Comparison of ENCODE assay signal across 8 cellular contexts in the genomic region with DNA sequence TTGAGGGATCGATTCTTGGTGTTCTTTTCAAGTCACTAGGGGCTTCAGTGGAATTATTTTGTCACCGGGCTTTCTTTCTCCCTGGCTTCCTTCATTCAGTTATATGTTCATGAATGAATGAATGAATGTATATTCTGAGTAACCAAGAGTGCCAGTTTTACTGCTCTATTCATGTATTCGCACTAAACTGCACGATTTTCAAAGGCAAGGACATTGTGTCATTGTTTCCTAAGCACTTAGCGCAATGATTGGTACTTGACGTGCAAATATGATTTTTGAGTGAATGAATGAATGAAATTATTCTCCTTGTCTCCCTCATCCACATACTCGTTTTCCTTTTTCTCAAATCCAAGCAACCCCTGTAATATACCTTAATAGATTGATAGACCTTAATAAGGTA. TPM values are rescaled to one million over a fixed set of nuclear protein-coding genes. Genes with fewer than 3 reads are reported as not detected.
DNase-seq lines count a peak whose midpoint lies in the region; ATAC-seq, FAIRE-seq and TF ChIP-seq lines count a peak whose summit lies in the region.

No MANE protein-coding gene starts in this region.

- H3K4me1 ChIP-seq in HepG2 (ENCODE audit: insufficient read depth, low read length) = 0 out of 2 replicates have a peak, but pooled peaks cover 9% of the 10 kb centered on the region
- H3K4me1 ChIP-seq in transverse colon = peaks cover 6 to 30% (median 8%) of the 10 kb centered on the region in 4 donors

- intact Hi-C loops in HepG2 (cut with micrococcal nuclease; ENCODE audit: unreplicated experiment) (no loop called here), transverse colon (cut with DNase I; ENCODE audit: low total_unique reads) (loop anchor here (5.0 kb wide), 1 partner anchor 33 kb away; a partner anchor contains a TSS)

- H3K9me3 ChIP-seq in HepG2 (ENCODE audit: low read length) (no peaks in the 10 kb centered on the region), transverse colon (no peaks in the 10 kb centered on the region)

- H3K27ac Mint-ChIP-seq in activated T-cell treated with anti-CD3 and anti-CD28 coated beads, Interleukin-2, amount 50 U/mL, for 72 hours = peak overlapping the region; percentile 100
- peak overlapping the region; percentile 100 for H3K27ac Mint-ChIP-seq in activated naive CD8-positive, alpha-beta T cell treated with anti-CD3 and anti-CD28 coated beads, Interleukin-2, amount 10 ng/mL, durations not matched to agents 7 days and 5 days

- CTCF ChIA-PET in HepG2 (lab: Yijun Ruan, JAX; ENCODE audit: low intra/inter-chr PET ratio, low total read pairs) = no interaction called here

- no peak for DNase-seq in activated T-cell treated with anti-CD3 and anti-CD28 coated beads, Interleukin-2, amount 50 U/mL, for 72 hours
- no peak for DNase-seq in activated T-cell treated with anti-CD3 and anti-CD28 coated beads, Interleukin-2, amount 50 U/mL, for 48 hours
- no peak for DNase-seq in activated naive CD8-positive, alpha-beta T cell treated with anti-CD3 and anti-CD28 coated beads, Interleukin-2, amount 10 ng/mL, durations not matched to agents 7 days and 5 days
- DNase-seq in HepG2 (ENCODE audit: low spot score) (no peak), transverse colon (no peak), hepatic stellate cell (ENCODE audit: low spot score) (no peak), NCI-H526 treated with DMSO at 0.1 percent for 48 hours (lab: John Stamatoyannopoulos, UW) (no peak)

- peaks cover 18% of the 10 kb centered on the region for H3K79me2 ChIP-seq in HepG2 (ENCODE audit: insufficient read depth, low read length)

- H2AFZ ChIP-seq in HepG2 (ENCODE audit: low read length) = peak overlapping the region; percentile 67

- no peak for ATAC-seq in activated T-cell treated with anti-CD3 and anti-CD28 coated beads, Interleukin-2, amount 50 U/mL, for 72 hours (replicated peaks in 1 of 2)
- ATAC-seq in activated naive CD8-positive, alpha-beta T cell treated with anti-CD3 and anti-CD28 coated beads, Interleukin-2, amount 10 ng/mL, durations not matched to agents 7 days and 5 days (ENCODE audit: low read depth) = no peak
- ATAC-seq in HepG2 (no peak), HG03457 (IDR thresholded peaks at IDR 0.05; ENCODE audit: unreplicated experiment) (no peak)

- H3K4me2 ChIP-seq in HepG2 (ENCODE audit: low read depth, low read length) = peak overlapping the region; percentile 93

- WGBS in HepG2 (ENCODE audit: low lambda C conversion rate) = 5% methylated on average over 7 of the region's 7 CpGs
- WGBS in transverse colon (ENCODE audit: low coverage in 1 of 2), 2 donors = 61 to 74% methylated on average over 3 to 7 of the region's 7 CpGs

- TF ChIP-seq CTCF in HepG2 (CRISPR knock-in tag; IDR thresholded peaks at IDR 0.05) = no peak
- TF ChIP-seq CTCF in transverse colon (IDR thresholded peaks at IDR 0.05) = no peak

- no peak for FAIRE-seq in HepG2 (lab: Jason Lieb, UNC)

- no peak for TF ChIP-seq RAD21 in HepG2 (CRISPR knock-in tag; IDR thresholded peaks at IDR 0.05)

- no peaks in the 10 kb centered on the region for H3K36me3 ChIP-seq in HepG2 (replicated peaks in 1 of 2; ENCODE audit: control insufficient read depth in 1 of 2, insufficient read depth in 2 of 2, low read length in 2 of 2)
- no peaks in the 10 kb centered on the region for H3K36me3 ChIP-seq in transverse colon

- BruUV-seq in HepG2 (replicated peaks; lab: Mats Ljungman, UMichigan) = no TSS peak

- H3K4me1 Mint-ChIP-seq in activated T-cell treated with anti-CD3 and anti-CD28 coated beads, Interleukin-2, amount 50 U/mL, for 72 hours (ENCODE audit: low read depth) = peaks cover 17% of the 10 kb centered on the region
- peaks cover 24% of the 10 kb centered on the region for H3K4me1 Mint-ChIP-seq in activated naive CD8-positive, alpha-beta T cell treated with anti-CD3 and anti-CD28 coated beads, Interleukin-2, amount 10 ng/mL, durations not matched to agents 7 days and 5 days

- H3K27me3 ChIP-seq in HepG2 (ENCODE audit: control insufficient read depth in 1 of 2, insufficient read depth in 2 of 2, low read length in 2 of 2) (no peaks in the 10 kb centered on the region; a peak in 1 of 5 replicates), transverse colon (no peaks in the 10 kb centered on the region)

- H3K4me3 Mint-ChIP-seq in activated T-cell treated with anti-CD3 and anti-CD28 coated beads, Interleukin-2, amount 50 U/mL, for 72 hours = peak overlapping the region; percentile 96 to 99
- H3K4me3 Mint-ChIP-seq in activated naive CD8-positive, alpha-beta T cell treated with anti-CD3 and anti-CD28 coated beads, Interleukin-2, amount 10 ng/mL, durations not matched to agents 7 days and 5 days = peak overlapping the region; percentile 95

- TF ChIP-seq EP300 in HepG2 (IDR thresholded peaks at IDR 0.05; ENCODE audit: low read depth in 2 of 2, low read length in 2 of 2) (no peak), HepG2 (CRISPR knock-in tag; IDR thresholded peaks at IDR 0.05; ENCODE audit: borderline replicate concordance) (no peak), transverse colon (IDR thresholded peaks at IDR 0.05; ENCODE audit: low read depth) (no peak)

- H3K4me3 ChIP-seq in HepG2 (replicated peaks in 1 of 3; ENCODE audit: insufficient read depth in 1 of 3, low read depth in 2 of 3, low read length in 3 of 3) = peak overlapping the region; percentile 59 to 84 (median 72)
- H3K4me3 ChIP-seq in transverse colon = peak overlapping the region in 3 of 4 donors; percentile 68 to 97 (median 73)

- POLR2A ChIA-PET in activated naive CD8-positive, alpha-beta T cell treated with anti-CD3 and anti-CD28 coated beads, Interleukin-2, amount 10 ng/mL, durations not matched to agents 7 days and 5 days (lab: Charles Lee) = interaction anchor here (0.6 to 2.5 kb wide), 5 partner anchors 27 to 836 kb away, joined by 3 to 32 read pairs (median 3); a partner anchor contains a TSS
- POLR2A ChIA-PET in HepG2 (lab: Yijun Ruan, JAX) = interaction anchor here (0.6 to 2.6 kb wide), 7 partner anchors 8 to 293 kb away, joined by 3 to 36 read pairs (median 5); a partner anchor contains a TSS

- H3K27me3 Mint-ChIP-seq in activated T-cell treated with anti-CD3 and anti-CD28 coated beads, Interleukin-2, amount 50 U/mL, for 72 hours (ENCODE audit: low read depth) = no peaks in the 10 kb centered on the region
- peaks cover 7% of the 10 kb centered on the region for H3K27me3 Mint-ChIP-seq in activated naive CD8-positive, alpha-beta T cell treated with anti-CD3 and anti-CD28 coated beads, Interleukin-2, amount 10 ng/mL, durations not matched to agents 7 days and 5 days

- peak overlapping the region; percentile 96 for H3K27ac ChIP-seq in HepG2 (ENCODE audit: extremely low read length, insufficient read depth, low read length)
- H3K27ac ChIP-seq in transverse colon = peak overlapping the region; percentile 90 to 99 (median 92)

- in situ Hi-C loops in HepG2 (cut with HindIII; ENCODE audit: extremely low pct_ligation_motif_present, low pct_unique_long_range_greater_than_20kb) (no loop called here), transverse colon (cut with MboI; ENCODE audit: low pct_ligation_motif_present in 1 of 4, low pct_unique_long_range_greater_than_20kb in 1 of 4, low sequenced_read_pairs in 3 of 4) (no loop called here)

- H3K9ac ChIP-seq in HepG2 (ENCODE audit: insufficient read depth, low read depth, low read length) = peak overlapping the region; percentile 94

- H4K20me1 ChIP-seq in HepG2 (ENCODE audit: insufficient read depth, low read length) = no peaks in the 10 kb centered on the region

- no peak for TF ChIP-seq POLR2A in HepG2 (IDR thresholded peaks at IDR 0.05; ENCODE audit: insufficient read depth in 1 of 2, low read depth in 2 of 2, low read length in 2 of 2)
- no peak for TF ChIP-seq POLR2A in transverse colon (IDR thresholded peaks at IDR 0.05)

- H3K36me3 Mint-ChIP-seq in activated T-cell treated with anti-CD3 and anti-CD28 coated beads, Interleukin-2, amount 50 U/mL, for 72 hours (ENCODE audit: insufficient read depth in 2 of 2) = peaks cover 3 to 4% of the 10 kb centered on the region in 2 donors
- H3K36me3 Mint-ChIP-seq in activated naive CD8-positive, alpha-beta T cell treated with anti-CD3 and anti-CD28 coated beads, Interleukin-2, amount 10 ng/mL, durations not matched to agents 7 days and 5 days = peaks cover 1% of the 10 kb centered on the region

- no peaks in the 10 kb centered on the region for H3K9me3 Mint-ChIP-seq in activated T-cell treated with anti-CD3 and anti-CD28 coated beads, Interleukin-2, amount 50 U/mL, for 72 hours
- H3K9me3 Mint-ChIP-seq in activated naive CD8-positive, alpha-beta T cell treated with anti-CD3 and anti-CD28 coated beads, Interleukin-2, amount 10 ng/mL, durations not matched to agents 7 days and 5 days = no peaks in the 10 kb centered on the region

RNA-seq across cellular contexts. Expression of a gene that starts 0.8 kb away (rescaled TPM):
- 1 to 10 TPM; 5.9 to 7.2 TPM for total RNA-seq in activated T-cell treated with anti-CD3 and anti-CD28 coated beads, Interleukin-2, amount 50 U/mL, for 72 hours
- 1 to 10 TPM; 4.9 to 5.5 TPM for total RNA-seq in activated naive CD8-positive, alpha-beta T cell treated with anti-CD3 and anti-CD28 coated beads, Interleukin-2, amount 10 ng/mL, durations not matched to agents 7 days and 5 days
- 14.0 and 18.1 TPM in 2 replicates for total RNA-seq in HepG2 (2016; rRNA removed; fragmentation: Illumina TruSeq; extraction: Trizol)
- 21.2 and 28.6 TPM in 2 replicates for total RNA-seq in HepG2 (2016; cell fraction: cytosol; rRNA removed; fragmentation: Illumina TruSeq; extraction: Trizol; ENCODE audit: low read depth)
- 12.7 and 18.1 TPM in 2 replicates for total RNA-seq in HepG2 (2016; cell fraction: insoluble cytoplasmic fraction; rRNA removed; fragmentation: Illumina TruSeq; extraction: Trizol)
- total RNA-seq in HepG2 (2016; cell fraction: membrane; rRNA removed; fragmentation: Illumina TruSeq; extraction: Trizol) = 9.7 and 11.2 TPM in 2 replicates
- total RNA-seq in HepG2 (2016; cell fraction: nucleus; rRNA removed; fragmentation: Illumina TruSeq; extraction: Trizol) = 16.6 and 19.1 TPM in 2 replicates
- polyA plus RNA-seq in HepG2 (2011; rRNA removed) = 1.3 and 3.1 TPM in 2 replicates
- 0.93 and 1.0 TPM in 2 replicates for polyA plus RNA-seq in HepG2 (2011; cell fraction: cytosol; rRNA removed)
- 1.2 and 2.7 TPM in 2 replicates for polyA plus RNA-seq in HepG2 (2011; cell fraction: nucleus; rRNA removed)
- 1.7 and 4.7 TPM in 2 replicates for polyA plus RNA-seq in HepG2 (2012)
- polyA plus RNA-seq in HepG2 (2016; cell fraction: cytosol; fragmentation: Illumina TruSeq; extraction: Trizol; ENCODE audit: low read depth) = 1.9 and 2.2 TPM in 2 replicates
- 11.2 and 14.7 TPM in 2 replicates for polyA plus RNA-seq in HepG2 (2016; cell fraction: insoluble cytoplasmic fraction; fragmentation: Illumina TruSeq; extraction: Trizol; ENCODE audit: low read depth)
- 1.6 and 2.8 TPM in 2 replicates for polyA plus RNA-seq in HepG2 (2016; cell fraction: membrane; fragmentation: Illumina TruSeq; extraction: Trizol; ENCODE audit: low read depth)
- polyA plus RNA-seq in HepG2 (2016; cell fraction: nucleus; fragmentation: Illumina TruSeq; extraction: Trizol; ENCODE audit: insufficient read depth, low read depth) = 8.1 and 8.4 TPM in 2 replicates
- 7.2 and 9.6 TPM in 2 replicates for polyA minus RNA-seq in HepG2 (2011; rRNA and poly(A)+ RNA removed; ENCODE audit: low replicate concordance)
- 6.4 and 9.8 TPM in 2 replicates for polyA minus RNA-seq in HepG2 (2011; cell fraction: cytosol; rRNA and poly(A)+ RNA removed)
- 11.4 and 25.8 TPM in 2 replicates for polyA minus RNA-seq in HepG2 (2011; cell fraction: nucleus; rRNA and poly(A)+ RNA removed)
- total RNA-seq in transverse colon = 10 to 100 TPM in 1 of 4 donors, 1 to 10 TPM in 3; 2.2 to 22.5 (median 5.5) TPM

RNA-seq across cellular contexts. Expression of a gene that starts 34.8 kb away (rescaled TPM):
- total RNA-seq in activated T-cell treated with anti-CD3 and anti-CD28 coated beads, Interleukin-2, amount 50 U/mL, for 72 hours = 10 to 100 TPM; 58.7 to 61.4 TPM
- total RNA-seq in activated naive CD8-positive, alpha-beta T cell treated with anti-CD3 and anti-CD28 coated beads, Interleukin-2, amount 10 ng/mL, durations not matched to agents 7 days and 5 days = 10 to 100 TPM; 85.0 to 92.5 TPM
- total RNA-seq in HepG2 (2016; rRNA removed; fragmentation: Illumina TruSeq; extraction: Trizol) (84.9 and 111 TPM in 2 replicates), transverse colon (100 to 1,000 TPM in 3 of 4 donors, 10 to 100 TPM in 1; 81.2 to 136 (median 121) TPM)
- 76.5 and 88.5 TPM in 2 replicates for total RNA-seq in HepG2 (2016; cell fraction: cytosol; rRNA removed; fragmentation: Illumina TruSeq; extraction: Trizol; ENCODE audit: low read depth)
- 88.8 and 113 TPM in 2 replicates for total RNA-seq in HepG2 (2016; cell fraction: insoluble cytoplasmic fraction; rRNA removed; fragmentation: Illumina TruSeq; extraction: Trizol)
- total RNA-seq in HepG2 (2016; cell fraction: membrane; rRNA removed; fragmentation: Illumina TruSeq; extraction: Trizol) = 153 and 156 TPM in 2 replicates
- 40.1 and 47.1 TPM in 2 replicates for total RNA-seq in HepG2 (2016; cell fraction: nucleus; rRNA removed; fragmentation: Illumina TruSeq; extraction: Trizol)
- polyA plus RNA-seq in HepG2 (2011; rRNA removed) = 161 and 226 TPM in 2 replicates
- polyA plus RNA-seq in HepG2 (2011; cell fraction: cytosol; rRNA removed) = 86.0 and 158 TPM in 2 replicates
- 18.8 and 37.1 TPM in 2 replicates for polyA plus RNA-seq in HepG2 (2011; cell fraction: nucleus; rRNA removed)
- polyA plus RNA-seq in HepG2 (2012) = 105 and 119 TPM in 2 replicates
- polyA plus RNA-seq in HepG2 (2016; cell fraction: cytosol; fragmentation: Illumina TruSeq; extraction: Trizol; ENCODE audit: low read depth) = 170 and 199 TPM in 2 replicates
- polyA plus RNA-seq in HepG2 (2016; cell fraction: insoluble cytoplasmic fraction; fragmentation: Illumina TruSeq; extraction: Trizol; ENCODE audit: low read depth) = 189 and 197 TPM in 2 replicates
- polyA plus RNA-seq in HepG2 (2016; cell fraction: membrane; fragmentation: Illumina TruSeq; extraction: Trizol; ENCODE audit: low read depth) = 247 and 254 TPM in 2 replicates
- polyA plus RNA-seq in HepG2 (2016; cell fraction: nucleus; fragmentation: Illumina TruSeq; extraction: Trizol; ENCODE audit: insufficient read depth, low read depth) = 84.4 and 93.0 TPM in 2 replicates
- 58.3 and 60.5 TPM in 2 replicates for polyA minus RNA-seq in HepG2 (2011; rRNA and poly(A)+ RNA removed; ENCODE audit: low replicate concordance)
- polyA minus RNA-seq in HepG2 (2011; cell fraction: cytosol; rRNA and poly(A)+ RNA removed) = 38.9 and 45.4 TPM in 2 replicates
- 20.5 and 22.4 TPM in 2 replicates for polyA minus RNA-seq in HepG2 (2011; cell fraction: nucleus; rRNA and poly(A)+ RNA removed)
